In genomic region chr10:58625070-58625469, GRCh38 we compare ENCODE assay signal across 18 cellular contexts.
DNase-seq lines count a peak whose midpoint lies in the region; ATAC-seq and TF ChIP-seq lines count a peak whose summit lies in the region.
"Had no signal": no experiment of that assay in that cellular context is flagged by ENCODE, and none has a peak within 500 bp of the region (broad histone marks: within the 10 kb centered on the region; RNA-seq: fewer than 3 reads in every experiment).

No MANE protein-coding gene starts in this region.

- H3K4me3 ChIP-seq in cardiac fibroblast (replicated peaks in 1 of 2; ENCODE audit: low read depth in 2 of 2, low read length in 2 of 2) = no peak overlapping the region
- H3K4me3 ChIP-seq: GM23338 had no signal

- TF ChIP-seq CTCF in cardiac fibroblast (IDR thresholded peaks at IDR 0.05; ENCODE audit: low read depth, low read length) = no peak

- ATAC-seq in HG03442 (IDR thresholded peaks at IDR 0.05; ENCODE audit: unreplicated experiment) (no peak), HG03139 (IDR thresholded peaks at IDR 0.05; ENCODE audit: unreplicated experiment) (no peak)
- ATAC-seq: GM23338 had no signal

- DNase-seq in AG08395 (ENCODE audit: low spot score) (peak; percentile 68), HS-5 (ENCODE audit: low read depth) (peak; percentile 88), cardiac fibroblast (ENCODE audit: low read depth in 2 of 2) (peak; percentile 66 to 95), iris pigment epithelial cell (ENCODE audit: low read depth) (peak; percentile 79), NCI-H1694 (lab: John Stamatoyannopoulos, UW) (no peak), UCSD-AML1 (lab: John Stamatoyannopoulos, UW; ENCODE audit: unreplicated experiment) (no peak)
- DNase-seq: activated CD4-positive, alpha-beta T cell treated with anti-CD3 and anti-CD28 coated beads, Interleukin-2, amount 50 U/mL, for 4 hours; AML-193; DND-41; KG1; NCI-H1930; NCI-H69; SHP77; T-helper 9 cell; trophoblast cell had no signal

Comparison
In these comparisons a context has a peak if more than half of its experiments do, and no peak if none do; other contexts are left out.
1. DNase-seq: peak in AG08395 (single experiment), HS-5 (single experiment), cardiac fibroblast (2 of 2) and iris pigment epithelial cell (single experiment); none in NCI-H1694 (single experiment) and UCSD-AML1 (single experiment).